In genomic region chr2:217650229-217650628, GRCh38 we compare ENCODE assay signal across 14 cellular contexts.
DNase-seq lines count a peak whose midpoint lies in the region; ATAC-seq and TF ChIP-seq lines count a peak whose summit lies in the region.
"Had no signal": no experiment of that assay in that cellular context is flagged by ENCODE, and none has a peak within 500 bp of the region (broad histone marks: within the 10 kb centered on the region; RNA-seq: fewer than 3 reads in every experiment).

No MANE protein-coding gene starts in this region.

- no peak overlapping the region for H4K91ac ChIP-seq in neuronal stem cell (ENCODE audit: low read depth, low read length, poor library complexity)

- peaks cover 5% of the 10 kb centered on the region for H3K4me1 ChIP-seq in endodermal cell (ENCODE audit: control insufficient read depth, insufficient read depth, low read length)
- peaks cover 2% of the 10 kb centered on the region for H3K4me1 ChIP-seq in mesendoderm (ENCODE audit: control insufficient read depth, low read depth, low read length)
- peaks cover 0 to 6% of the 10 kb centered on the region in 2 donors for H3K4me1 ChIP-seq in neuronal stem cell (ENCODE audit: control insufficient read depth in 2 of 2, insufficient read depth in 1 of 2, low read depth in 1 of 2, low read length in 2 of 2)

- H3K4me3 Mint-ChIP-seq in endodermal cell, result peak overlapping the region; percentile 26
- no peak overlapping the region for H3K4me3 Mint-ChIP-seq in T-cell
- H3K4me3 Mint-ChIP-seq: activated naive CD4-positive, alpha-beta T cell treated with anti-CD3 and anti-CD28 coated beads, Interleukin-2, amount 50 U/mL, for 24 hours; memory B cell had no signal

- peak overlapping the region; percentile 88 for H3K27ac Mint-ChIP-seq in endodermal cell
- no peak overlapping the region for H3K27ac Mint-ChIP-seq in T-cell
- H3K27ac Mint-ChIP-seq: activated naive CD4-positive, alpha-beta T cell treated with anti-CD3 and anti-CD28 coated beads, Interleukin-2, amount 50 U/mL, for 24 hours; memory B cell had no signal

- no peaks in the 10 kb centered on the region for H3K79me1 ChIP-seq in mesendoderm (ENCODE audit: low read length)
- no peaks in the 10 kb centered on the region for H3K79me1 ChIP-seq in neuronal stem cell (ENCODE audit: low read depth, low read length)

- no peaks in the 10 kb centered on the region for H3K79me2 ChIP-seq in mesendoderm (ENCODE audit: control insufficient read depth, insufficient read depth, low read length)

- no peak overlapping the region for H4K5ac ChIP-seq in mesendoderm (ENCODE audit: low read length)

- no peak overlapping the region for H3K14ac ChIP-seq in neuronal stem cell (ENCODE audit: low read length)

- H3K4me2 ChIP-seq in mesendoderm (ENCODE audit: low read length) (no peak overlapping the region), neuronal stem cell (ENCODE audit: insufficient read depth, low read length, poor library complexity, severe bottlenecking) (no peak overlapping the region)

- no peak overlapping the region for H3K56ac ChIP-seq in mesendoderm (ENCODE audit: low read length)

- no peak overlapping the region for H2AFZ ChIP-seq in neuronal stem cell (ENCODE audit: low read length)

- no peaks in the 10 kb centered on the region for H3K36me3 Mint-ChIP-seq in endodermal cell (ENCODE audit: low read depth)
- H3K36me3 Mint-ChIP-seq in T-cell, result peaks cover 3% of the 10 kb centered on the region
- H3K36me3 Mint-ChIP-seq: activated naive CD4-positive, alpha-beta T cell treated with anti-CD3 and anti-CD28 coated beads, Interleukin-2, amount 50 U/mL, for 24 hours; memory B cell had no signal

- TF ChIP-seq CTCF in endodermal cell (conservative IDR thresholded peaks at IDR 0.05) (no peak), GM10266 (IDR thresholded peaks at IDR 0.05; ENCODE audit: control insufficient read depth, insufficient read depth, low read depth, missing control alignments) (no peak)

- H4K8ac ChIP-seq in mesendoderm (ENCODE audit: low read depth, low read length) (no peak overlapping the region), neuronal stem cell (ENCODE audit: low read depth, low read length) (no peak overlapping the region)

- H2BK5ac ChIP-seq in mesendoderm (ENCODE audit: low read length), result no peak overlapping the region
- H2BK5ac ChIP-seq in neuronal stem cell (ENCODE audit: low read length), result no peak overlapping the region

- H3K27ac ChIP-seq in endodermal cell (ENCODE audit: low read depth, low read length) (no peak overlapping the region), mesendoderm (ENCODE audit: low read depth, low read length) (no peak overlapping the region), neuronal stem cell (replicated peaks; ENCODE audit: low read length) (no peak overlapping the region)
- H3K27ac ChIP-seq: SJCRH30, suprapubic skin, VCaP had no signal

- no peaks in the 10 kb centered on the region for H3K9me3 ChIP-seq in endodermal cell (ENCODE audit: control insufficient read depth, low read length)
- H3K9me3 ChIP-seq in neuronal stem cell (replicated peaks in 1 of 2; ENCODE audit: control insufficient read depth in 2 of 2, insufficient read depth in 1 of 2, low read depth in 1 of 2, low read length in 2 of 2), result no peaks in the 10 kb centered on the region
- H3K9me3 ChIP-seq: SJCRH30, suprapubic skin had no signal

- no peak overlapping the region for H2AK5ac ChIP-seq in mesendoderm (ENCODE audit: low read length)
- no peak overlapping the region for H2AK5ac ChIP-seq in neuronal stem cell (ENCODE audit: low read depth, low read length)

- H3K18ac ChIP-seq in mesendoderm (ENCODE audit: low read length) (no peak overlapping the region), neuronal stem cell (ENCODE audit: low read length) (no peak overlapping the region)

- H3K27me3 ChIP-seq in endodermal cell (ENCODE audit: control insufficient read depth, insufficient read depth, low read length, poor library complexity, severe bottlenecking) (no peaks in the 10 kb centered on the region), mesendoderm (ENCODE audit: insufficient read depth, low read length, poor library complexity) (no peaks in the 10 kb centered on the region), neuronal stem cell (ENCODE audit: control insufficient read depth in 3 of 3, insufficient read depth in 3 of 3, low read depth in 1 of 3, low read length in 3 of 3) (no peaks in the 10 kb centered on the region)
- H3K27me3 ChIP-seq: SJCRH30, suprapubic skin had no signal

- in situ Hi-C loops in Caki2 (cut with HindIII; ENCODE audit: low pct_unique_long_range_greater_than_20kb, low sequenced_read_pairs), result no loop called here

- H2BK12ac ChIP-seq in neuronal stem cell (ENCODE audit: low read length), result no peak overlapping the region

- DNase-seq in Caki2 (ENCODE audit: low read depth), result peak; percentile 80
- peak; percentile 19 for DNase-seq in HK-2 (ENCODE audit: unreplicated experiment)
- peak; percentile 71 for DNase-seq in endodermal cell
- peak; percentile 44 for DNase-seq in mesendoderm
- no peak for DNase-seq in GM10266 (ENCODE audit: extremely low spot score)
- no peak for DNase-seq in neuronal stem cell (ENCODE audit: low spot score)
- no peak for DNase-seq in COLO668 (lab: John Stamatoyannopoulos, UW; ENCODE audit: unreplicated experiment)
- DNase-seq in T-cell, result no peak
- DNase-seq: stimulated activated CD4-positive, alpha-beta T cell treated with anti-CD3 and anti-CD28 coated beads, Interleukin-12 subunit alpha, Interleukin-12 subunit beta, amount 100 ng/mL, for 4 hours had no signal

- H3K4me1 Mint-ChIP-seq in endodermal cell (peaks cover 16% of the 10 kb centered on the region), T-cell (peaks cover 0 to 11% (median 3%) of the 10 kb centered on the region in 3 donors)
- H3K4me1 Mint-ChIP-seq: activated naive CD4-positive, alpha-beta T cell treated with anti-CD3 and anti-CD28 coated beads, Interleukin-2, amount 50 U/mL, for 24 hours; memory B cell had no signal

- POLR2A ChIA-PET in T-cell (lab: Charles Lee), result no interaction called here

- ATAC-seq in T-cell (replicated peaks in 1 of 4), result no peak

- H3K36me3 ChIP-seq in endodermal cell (ENCODE audit: control insufficient read depth, insufficient read depth, low read length) (no peaks in the 10 kb centered on the region), mesendoderm (ENCODE audit: control insufficient read depth, insufficient read depth, low read length) (no peaks in the 10 kb centered on the region), neuronal stem cell (replicated peaks in 1 of 2; ENCODE audit: control insufficient read depth in 2 of 2, insufficient read depth in 2 of 2, low read length in 2 of 2) (no peaks in the 10 kb centered on the region)
- H3K36me3 ChIP-seq: SJCRH30, suprapubic skin had no signal

- H2BK15ac ChIP-seq in mesendoderm (replicated peaks; ENCODE audit: low read depth) (no peak overlapping the region), neuronal stem cell (ENCODE audit: low read length) (no peak overlapping the region)

- H3K27me3 Mint-ChIP-seq in endodermal cell (ENCODE audit: insufficient read depth) (peaks cover 7% of the 10 kb centered on the region), T-cell (no peaks in the 10 kb centered on the region)

- H3K9ac ChIP-seq in endodermal cell (ENCODE audit: extremely low read depth, low read length, poor library complexity, severe bottlenecking) (no peak overlapping the region), mesendoderm (ENCODE audit: low read length) (no peak overlapping the region), neuronal stem cell (ENCODE audit: low read depth, low read length, poor library complexity) (no peak overlapping the region)

- H3K4ac ChIP-seq in mesendoderm (ENCODE audit: low read depth, low read length), result no peak overlapping the region
- no peak overlapping the region for H3K4ac ChIP-seq in neuronal stem cell (ENCODE audit: low read length)

- CTCF ChIA-PET in T-cell (lab: Charles Lee), result interaction anchor here (1.0 to 1.4 kb wide), 2 partner anchors 15 to 39 kb away, joined by 3 read pairs; no protein-coding TSS in a partner anchor

- H2BK120ac ChIP-seq in mesendoderm (ENCODE audit: low read depth, low read length), result no peak overlapping the region
- H2BK120ac ChIP-seq in neuronal stem cell (ENCODE audit: low read depth, low read length), result no peak overlapping the region

- WGBS in endodermal cell (ENCODE audit: insufficient coverage in 1 of 2, insufficient read length in 1 of 2), 2 experiments, result 83 to 86% methylated on average over 2 of the region's 2 CpGs
- no CpG with 5 or more reads among the region's 2 CpGs for WGBS in mesendoderm (ENCODE audit: extremely low coverage, insufficient coverage, low lambda C conversion rate)
- WGBS in neuronal stem cell (ENCODE audit: extremely low coverage in 2 of 2, insufficient read length in 2 of 2, insufficient replicate concordance in 1 of 2), 2 donors, result no CpG with 5 or more reads among the region's 2 CpGs

- no peaks in the 10 kb centered on the region for H3K9me3 Mint-ChIP-seq in endodermal cell
- no peaks in the 10 kb centered on the region for H3K9me3 Mint-ChIP-seq in T-cell
- H3K9me3 Mint-ChIP-seq: activated naive CD4-positive, alpha-beta T cell treated with anti-CD3 and anti-CD28 coated beads, Interleukin-2, amount 50 U/mL, for 24 hours; memory B cell had no signal

- H3K4me3 ChIP-seq in endodermal cell (ENCODE audit: low read length), result peak overlapping the region; percentile 42
- no peak overlapping the region for H3K4me3 ChIP-seq in mesendoderm (ENCODE audit: low read length)
- no peak overlapping the region for H3K4me3 ChIP-seq in neuronal stem cell (ENCODE audit: low read length in 2 of 2)
- H3K4me3 ChIP-seq: SJCRH30, suprapubic skin had no signal

- H3K23ac ChIP-seq in mesendoderm (ENCODE audit: low read length) (no peak overlapping the region), neuronal stem cell (ENCODE audit: low read depth, low read length, poor library complexity) (no peak overlapping the region)

Comparison
In these comparisons a context has a peak if more than half of its experiments do, and no peak if none do; other contexts are left out.
1. DNase-seq: peak in Caki2 (single experiment), HK-2 (single experiment), endodermal cell (single experiment) and mesendoderm (single experiment); none in GM10266 (single experiment), neuronal stem cell (single experiment), COLO668 (single experiment) and T-cell (0 of 34).